ENCODE assay signal across 8 cellular contexts in genomic region chr19:39540333-39540673, GRCh38. TPM values are rescaled to one million over a fixed set of nuclear protein-coding genes. Genes with fewer than 3 reads are reported as not detected.
DNase-seq lines count a peak whose midpoint lies in the region; ATAC-seq, FAIRE-seq and TF ChIP-seq lines count a peak whose summit lies in the region.

No MANE protein-coding gene starts in this region.

- TF ChIP-seq RAD21 in HepG2 (CRISPR knock-in tag; IDR thresholded peaks at IDR 0.05), result no peak

- H3K9ac ChIP-seq in HepG2 (ENCODE audit: insufficient read depth, low read depth, low read length), result no peak overlapping the region
- peak overlapping the region; percentile 96 for H3K9ac ChIP-seq in astrocyte (ENCODE audit: low read length)
- H3K9ac ChIP-seq in trophoblast cell (ENCODE audit: low read length), result no peak overlapping the region

- H4K91ac ChIP-seq in trophoblast cell (ENCODE audit: low read depth, low read length), result no peak overlapping the region

- peaks cover 5% of the 10 kb centered on the region for H3K79me1 ChIP-seq in trophoblast cell (ENCODE audit: low read length)

- peaks cover 34% of the 10 kb centered on the region for H3K4me1 ChIP-seq in HepG2 (ENCODE audit: insufficient read depth, low read length)
- H3K4me1 ChIP-seq in right lobe of liver, result peaks cover 0 to 16% (median 8%) of the 10 kb centered on the region in 4 donors
- peaks cover 14% of the 10 kb centered on the region for H3K4me1 ChIP-seq in astrocyte (ENCODE audit: insufficient read depth, low read length)
- H3K4me1 ChIP-seq in mononuclear cell (ENCODE audit: insufficient read depth, low read length), result peaks cover 12% of the 10 kb centered on the region
- no peaks in the 10 kb centered on the region for H3K4me1 ChIP-seq in trophoblast cell (ENCODE audit: control insufficient read depth in 1 of 2, insufficient read depth in 2 of 2, low read length in 2 of 2)

- in situ Hi-C loops in HepG2 (cut with HindIII; ENCODE audit: extremely low pct_ligation_motif_present, low pct_unique_long_range_greater_than_20kb), result no loop called here

- H3K27me3 ChIP-seq in HepG2 (ENCODE audit: control insufficient read depth in 1 of 2, insufficient read depth in 2 of 2, low read length in 2 of 2), result peaks cover 0 to 5% of the 10 kb centered on the region in 2 experiments; a peak in 2 of 5 replicates
- no peaks in the 10 kb centered on the region for H3K27me3 ChIP-seq in right lobe of liver
- H3K27me3 ChIP-seq in astrocyte (ENCODE audit: insufficient read depth, low read length), result no peaks in the 10 kb centered on the region
- H3K27me3 ChIP-seq in mononuclear cell (ENCODE audit: insufficient read depth, low read length), result no peaks in the 10 kb centered on the region
- no peaks in the 10 kb centered on the region for H3K27me3 ChIP-seq in trophoblast cell (ENCODE audit: insufficient read depth, low read length)

- H3K4me2 ChIP-seq in HepG2 (ENCODE audit: low read depth, low read length), result peak overlapping the region; percentile 86
- H3K4me2 ChIP-seq in astrocyte (ENCODE audit: low read length), result peak overlapping the region; percentile 95
- no peak overlapping the region for H3K4me2 ChIP-seq in trophoblast cell (ENCODE audit: low read length)

- ATAC-seq in HepG2, result peak; percentile 14; the same call in 1 of the 3 replicates
- ATAC-seq in right lobe of liver, result no peak
- no peak for ATAC-seq in HG03097 (IDR thresholded peaks at IDR 0.05; ENCODE audit: low FRiP score, unreplicated experiment)
- ATAC-seq in HG03095 (IDR thresholded peaks at IDR 0.05; ENCODE audit: unreplicated experiment), result no peak

- H3K4me3 ChIP-seq in HepG2 (replicated peaks in 1 of 3; ENCODE audit: insufficient read depth in 1 of 3, low read depth in 2 of 3, low read length in 3 of 3), result peak overlapping the region in 1 of 3 experiments; percentile 96; a peak in 2 of 6 replicates
- H3K4me3 ChIP-seq in right lobe of liver, result no peak overlapping the region
- peak overlapping the region; percentile 89 for H3K4me3 ChIP-seq in astrocyte (ENCODE audit: insufficient read depth, low read depth, low read length)
- H3K4me3 ChIP-seq in mononuclear cell (ENCODE audit: low read length), result peak overlapping the region; percentile 87
- no peak overlapping the region for H3K4me3 ChIP-seq in trophoblast cell (ENCODE audit: low read depth, low read length)

- H3K4ac ChIP-seq in trophoblast cell (ENCODE audit: low read depth, low read length), result no peak overlapping the region

- intact Hi-C loops in HepG2 (cut with micrococcal nuclease; ENCODE audit: unreplicated experiment) (no loop called here), right lobe of liver (cut with DNase I) (no loop called here)

- no peak for DNase-seq in HepG2 (ENCODE audit: low spot score)
- no peak for DNase-seq in right lobe of liver
- DNase-seq in astrocyte (ENCODE audit: low read depth), result no peak
- DNase-seq in NCI-H1417 treated with DMSO at 0.1 percent for 48 hours (lab: John Stamatoyannopoulos, UW), result no peak
- DNase-seq in trophoblast cell, result no peak

- CTCF ChIA-PET in HepG2 (lab: Yijun Ruan, JAX; ENCODE audit: low intra/inter-chr PET ratio, low total read pairs), result interaction anchor here (0.6 kb wide), 1 partner anchor 42 kb away, joined by 3 read pairs; no protein-coding TSS in a partner anchor

- H3K79me2 ChIP-seq in HepG2 (ENCODE audit: insufficient read depth, low read length), result peaks cover 15% of the 10 kb centered on the region
- H3K79me2 ChIP-seq in astrocyte (ENCODE audit: insufficient read depth, low read length), result peaks cover 21% of the 10 kb centered on the region
- peaks cover 2% of the 10 kb centered on the region for H3K79me2 ChIP-seq in trophoblast cell (ENCODE audit: control insufficient read depth, insufficient read depth, low read length, poor library complexity)

- H2BK120ac ChIP-seq in trophoblast cell (ENCODE audit: insufficient read depth, low read length, poor library complexity), result no peak overlapping the region

- H4K20me1 ChIP-seq in HepG2 (ENCODE audit: insufficient read depth, low read length) (no peaks in the 10 kb centered on the region), astrocyte (ENCODE audit: insufficient read depth, low read length) (peaks cover 13% of the 10 kb centered on the region)

- H3K27ac Mint-ChIP-seq in astrocyte (ENCODE audit: unreplicated experiment), result no peak overlapping the region

- H2AFZ ChIP-seq in HepG2 (ENCODE audit: low read length), result peak overlapping the region; percentile 58
- H2AFZ ChIP-seq in astrocyte (ENCODE audit: low read depth, low read length), result peak overlapping the region; percentile 90
- no peak overlapping the region for H2AFZ ChIP-seq in trophoblast cell (ENCODE audit: insufficient read depth, low read length, poor library complexity)

- H3K9me3 ChIP-seq in HepG2 (ENCODE audit: low read length) (no peaks in the 10 kb centered on the region), right lobe of liver (no peaks in the 10 kb centered on the region), astrocyte (ENCODE audit: insufficient read depth, low read depth, low read length) (no peaks in the 10 kb centered on the region), mononuclear cell (ENCODE audit: low read depth, low read length) (no peaks in the 10 kb centered on the region), trophoblast cell (ENCODE audit: insufficient read depth, low read depth, low read length) (no peaks in the 10 kb centered on the region)

- TF ChIP-seq EP300 in HepG2 (IDR thresholded peaks at IDR 0.05; ENCODE audit: low read depth in 2 of 2, low read length in 2 of 2) (no peak), HepG2 (CRISPR knock-in tag; IDR thresholded peaks at IDR 0.05; ENCODE audit: borderline replicate concordance) (no peak)

- H3K9me3 Mint-ChIP-seq in astrocyte (ENCODE audit: unreplicated experiment), result no peaks in the 10 kb centered on the region

- no peak overlapping the region for H2BK12ac ChIP-seq in trophoblast cell (ENCODE audit: low read length)

- no peak overlapping the region for H3K27ac ChIP-seq in HepG2 (ENCODE audit: extremely low read length, insufficient read depth, low read length)
- H3K27ac ChIP-seq in right lobe of liver, result no peak overlapping the region
- H3K27ac ChIP-seq in astrocyte (ENCODE audit: low read depth, low read length), result no peak overlapping the region
- H3K27ac ChIP-seq in trophoblast cell (ENCODE audit: low read depth, low read length), result no peak overlapping the region

- no peak for FAIRE-seq in HepG2 (lab: Jason Lieb, UNC)
- FAIRE-seq in astrocyte (lab: Jason Lieb, UNC), result no peak

- POLR2A ChIA-PET in HepG2 (lab: Yijun Ruan, JAX), result no interaction called here

- H3K23ac ChIP-seq in trophoblast cell (ENCODE audit: low read length), result no peak overlapping the region

- BruUV-seq in HepG2 (replicated peaks; lab: Mats Ljungman, UMichigan), result no TSS peak

- H3K4me3 Mint-ChIP-seq in astrocyte (ENCODE audit: unreplicated experiment), result peak overlapping the region; percentile 94

- H3K4me1 Mint-ChIP-seq in astrocyte (ENCODE audit: low read depth, unreplicated experiment), result peaks cover 6% of the 10 kb centered on the region

- H3K36me3 ChIP-seq in HepG2 (replicated peaks in 1 of 2; ENCODE audit: control insufficient read depth in 1 of 2, insufficient read depth in 2 of 2, low read length in 2 of 2), result no peaks in the 10 kb centered on the region
- H3K36me3 ChIP-seq in right lobe of liver, result no peaks in the 10 kb centered on the region
- H3K36me3 ChIP-seq in astrocyte (ENCODE audit: insufficient read depth, low read length), result no peaks in the 10 kb centered on the region
- no peaks in the 10 kb centered on the region for H3K36me3 ChIP-seq in trophoblast cell (ENCODE audit: control insufficient read depth in 1 of 2, insufficient read depth in 2 of 2, low read length in 2 of 2)

- H2AK5ac ChIP-seq in trophoblast cell (ENCODE audit: low read length), result no peak overlapping the region

- no peak overlapping the region for H2BK5ac ChIP-seq in trophoblast cell (ENCODE audit: low read depth, low read length, poor library complexity)

- no peak overlapping the region for H4K8ac ChIP-seq in trophoblast cell (ENCODE audit: low read depth, low read length)

- no peak for TF ChIP-seq CTCF in HepG2 (CRISPR knock-in tag; IDR thresholded peaks at IDR 0.05)
- TF ChIP-seq CTCF in right lobe of liver (IDR thresholded peaks at IDR 0.05), result no peak
- no peak for TF ChIP-seq CTCF in astrocyte (IDR thresholded peaks at IDR 0.05; ENCODE audit: insufficient read depth, low read depth, low read length)

- TF ChIP-seq POLR2A in HepG2 (IDR thresholded peaks at IDR 0.05; ENCODE audit: insufficient read depth in 1 of 2, low read depth in 2 of 2, low read length in 2 of 2) (no peak), right lobe of liver (IDR thresholded peaks at IDR 0.05) (no peak)

- no peak overlapping the region for H4K12ac ChIP-seq in trophoblast cell (ENCODE audit: low read depth, low read length)

- WGBS in HepG2 (ENCODE audit: low lambda C conversion rate), result 5% methylated on average over 10 of the region's 10 CpGs
- 11% methylated on average over 8 of the region's 10 CpGs for WGBS in right lobe of liver (ENCODE audit: insufficient coverage, low coverage, low lambda C conversion rate, missing lambda C conversion rate)
- no CpG with 5 or more reads among the region's 10 CpGs for WGBS in trophoblast cell (ENCODE audit: extremely low coverage, insufficient coverage, insufficient read length)

- no peak overlapping the region for H3K18ac ChIP-seq in trophoblast cell (ENCODE audit: low read length)

- no peaks in the 10 kb centered on the region for H3K36me3 Mint-ChIP-seq in astrocyte (ENCODE audit: low read depth, unreplicated experiment)

- H3K14ac ChIP-seq in trophoblast cell (ENCODE audit: low read length), result no peak overlapping the region

- H3K27me3 Mint-ChIP-seq in astrocyte (ENCODE audit: low read depth, unreplicated experiment), result peaks cover 3% of the 10 kb centered on the region

RNA-seq across cellular contexts. Expression of gene EID2, which starts 0.3 kb away (rescaled TPM):
- 13.8 and 14.1 TPM in 2 replicates for total RNA-seq in HepG2 (2016; rRNA removed; fragmentation: Illumina TruSeq; extraction: Trizol)
- 3.2 and 3.6 TPM in 2 replicates for total RNA-seq in HepG2 (2016; cell fraction: cytosol; rRNA removed; fragmentation: Illumina TruSeq; extraction: Trizol; ENCODE audit: low read depth)
- total RNA-seq in HepG2 (2016; cell fraction: insoluble cytoplasmic fraction; rRNA removed; fragmentation: Illumina TruSeq; extraction: Trizol), result 14.0 and 14.4 TPM in 2 replicates
- total RNA-seq in HepG2 (2016; cell fraction: membrane; rRNA removed; fragmentation: Illumina TruSeq; extraction: Trizol), result 5.5 and 6.4 TPM in 2 replicates
- 5.3 and 7.2 TPM in 2 replicates for total RNA-seq in HepG2 (2016; cell fraction: nucleus; rRNA removed; fragmentation: Illumina TruSeq; extraction: Trizol)
- 3.7 and 5.1 TPM in 2 replicates for polyA plus RNA-seq in HepG2 (2011; rRNA removed)
- polyA plus RNA-seq in HepG2 (2011; cell fraction: cytosol; rRNA removed), result 3.5 and 4.1 TPM in 2 replicates
- 2.3 TPM in 2 replicates for polyA plus RNA-seq in HepG2 (2011; cell fraction: nucleus; rRNA removed)
- polyA plus RNA-seq in HepG2 (2012), result 7.8 and 11.2 TPM in 2 replicates
- polyA plus RNA-seq in HepG2 (2016; cell fraction: cytosol; fragmentation: Illumina TruSeq; extraction: Trizol; ENCODE audit: low read depth), result 3.3 and 3.7 TPM in 2 replicates
- 21.5 and 23.1 TPM in 2 replicates for polyA plus RNA-seq in HepG2 (2016; cell fraction: insoluble cytoplasmic fraction; fragmentation: Illumina TruSeq; extraction: Trizol; ENCODE audit: low read depth)
- 4.6 and 5.5 TPM in 2 replicates for polyA plus RNA-seq in HepG2 (2016; cell fraction: membrane; fragmentation: Illumina TruSeq; extraction: Trizol; ENCODE audit: low read depth)
- polyA plus RNA-seq in HepG2 (2016; cell fraction: nucleus; fragmentation: Illumina TruSeq; extraction: Trizol; ENCODE audit: insufficient read depth, low read depth), result 11.3 and 14.0 TPM in 2 replicates
- 2.5 and 3.4 TPM in 2 replicates for polyA minus RNA-seq in HepG2 (2011; rRNA and poly(A)+ RNA removed; ENCODE audit: low replicate concordance)
- 4.6 and 6.5 TPM in 2 replicates for polyA minus RNA-seq in HepG2 (2011; cell fraction: cytosol; rRNA and poly(A)+ RNA removed)
- 1.9 and 3.0 TPM in 2 replicates for polyA minus RNA-seq in HepG2 (2011; cell fraction: nucleus; rRNA and poly(A)+ RNA removed)
- 1 to 10 TPM; 4.3 to 7.6 (median 5.4) TPM for total RNA-seq in right lobe of liver
- total RNA-seq in astrocyte, result 15.7 and 17.2 TPM in 2 replicates
- 14.4 TPM for total RNA-seq in mononuclear cell
- 12.8 and 13.5 TPM in 2 replicates for polyA plus RNA-seq in trophoblast cell (2013)

RNA-seq across cellular contexts. Expression of gene EID2B, which starts 7.7 kb away (rescaled TPM):
- 3.6 and 3.7 TPM in 2 replicates for total RNA-seq in HepG2 (2016; rRNA removed; fragmentation: Illumina TruSeq; extraction: Trizol)
- 1.1 and 1.4 TPM in 2 replicates for total RNA-seq in HepG2 (2016; cell fraction: cytosol; rRNA removed; fragmentation: Illumina TruSeq; extraction: Trizol; ENCODE audit: low read depth)
- 4.1 TPM in 2 replicates for total RNA-seq in HepG2 (2016; cell fraction: insoluble cytoplasmic fraction; rRNA removed; fragmentation: Illumina TruSeq; extraction: Trizol)
- total RNA-seq in HepG2 (2016; cell fraction: membrane; rRNA removed; fragmentation: Illumina TruSeq; extraction: Trizol), result 2.8 and 2.9 TPM in 2 replicates
- 2.5 and 3.7 TPM in 2 replicates for total RNA-seq in HepG2 (2016; cell fraction: nucleus; rRNA removed; fragmentation: Illumina TruSeq; extraction: Trizol)
- 2.2 and 2.5 TPM in 2 replicates for polyA plus RNA-seq in HepG2 (2011; rRNA removed)
- 2.4 and 2.9 TPM in 2 replicates for polyA plus RNA-seq in HepG2 (2011; cell fraction: cytosol; rRNA removed)
- polyA plus RNA-seq in HepG2 (2011; cell fraction: nucleus; rRNA removed), result 1.6 and 6.8 TPM in 2 replicates
- polyA plus RNA-seq in HepG2 (2012), result 1.7 and 2.6 TPM in 2 replicates
- 0.73 and 0.79 TPM in 2 replicates for polyA plus RNA-seq in HepG2 (2016; cell fraction: cytosol; fragmentation: Illumina TruSeq; extraction: Trizol; ENCODE audit: low read depth)
- polyA plus RNA-seq in HepG2 (2016; cell fraction: insoluble cytoplasmic fraction; fragmentation: Illumina TruSeq; extraction: Trizol; ENCODE audit: low read depth), result 3.1 and 4.0 TPM in 2 replicates
- polyA plus RNA-seq in HepG2 (2016; cell fraction: membrane; fragmentation: Illumina TruSeq; extraction: Trizol; ENCODE audit: low read depth), result 1.5 and 1.8 TPM in 2 replicates
- 4.2 TPM in 2 replicates for polyA plus RNA-seq in HepG2 (2016; cell fraction: nucleus; fragmentation: Illumina TruSeq; extraction: Trizol; ENCODE audit: insufficient read depth, low read depth)
- polyA minus RNA-seq in HepG2 (2011; rRNA and poly(A)+ RNA removed; ENCODE audit: low replicate concordance), result 1.7 and 2.3 TPM in 2 replicates
- 0.99 and 1.4 TPM in 2 replicates for polyA minus RNA-seq in HepG2 (2011; cell fraction: cytosol; rRNA and poly(A)+ RNA removed)
- 2.2 and 3.0 TPM in 2 replicates for polyA minus RNA-seq in HepG2 (2011; cell fraction: nucleus; rRNA and poly(A)+ RNA removed)
- total RNA-seq in right lobe of liver, result under 1 TPM; 0.18 to 0.78 (median 0.46) TPM
- total RNA-seq in astrocyte, result 2.1 and 2.6 TPM in 2 replicates
- 6.0 TPM for total RNA-seq in mononuclear cell
- 0.85 and 0.93 TPM in 2 replicates for polyA plus RNA-seq in trophoblast cell (2013)

RNA-seq across cellular contexts. Expression of gene SELENOV, which starts 25.4 kb away (rescaled TPM):
- total RNA-seq in HepG2 (2016; rRNA removed; fragmentation: Illumina TruSeq; extraction: Trizol) (not detected in 2 replicates), right lobe of liver (not detected), astrocyte (not detected in 2 replicates), mononuclear cell (not detected)
- total RNA-seq in HepG2 (2016; cell fraction: cytosol; rRNA removed; fragmentation: Illumina TruSeq; extraction: Trizol; ENCODE audit: low read depth), result not detected in 2 replicates
- not detected in 2 replicates for total RNA-seq in HepG2 (2016; cell fraction: insoluble cytoplasmic fraction; rRNA removed; fragmentation: Illumina TruSeq; extraction: Trizol)
- not detected in 2 replicates for total RNA-seq in HepG2 (2016; cell fraction: membrane; rRNA removed; fragmentation: Illumina TruSeq; extraction: Trizol)
- 0.47 TPM in 1 of 2 replicates, not detected in the other for total RNA-seq in HepG2 (2016; cell fraction: nucleus; rRNA removed; fragmentation: Illumina TruSeq; extraction: Trizol)
- polyA plus RNA-seq in HepG2 (2011; rRNA removed), result not detected in 2 replicates
- polyA plus RNA-seq in HepG2 (2011; cell fraction: cytosol; rRNA removed), result not detected in 2 replicates
- polyA plus RNA-seq in HepG2 (2011; cell fraction: nucleus; rRNA removed), result 0.17 and 0.76 TPM in 2 replicates
- polyA plus RNA-seq in HepG2 (2012), result not detected in 2 replicates
- polyA plus RNA-seq in HepG2 (2016; cell fraction: cytosol; fragmentation: Illumina TruSeq; extraction: Trizol; ENCODE audit: low read depth), result not detected in 2 replicates
- not detected in 2 replicates for polyA plus RNA-seq in HepG2 (2016; cell fraction: insoluble cytoplasmic fraction; fragmentation: Illumina TruSeq; extraction: Trizol; ENCODE audit: low read depth)
- polyA plus RNA-seq in HepG2 (2016; cell fraction: membrane; fragmentation: Illumina TruSeq; extraction: Trizol; ENCODE audit: low read depth), result not detected in 2 replicates
- polyA plus RNA-seq in HepG2 (2016; cell fraction: nucleus; fragmentation: Illumina TruSeq; extraction: Trizol; ENCODE audit: insufficient read depth, low read depth), result not detected in 2 replicates
- not detected in 2 replicates for polyA minus RNA-seq in HepG2 (2011; rRNA and poly(A)+ RNA removed; ENCODE audit: low replicate concordance)
- polyA minus RNA-seq in HepG2 (2011; cell fraction: cytosol; rRNA and poly(A)+ RNA removed), result not detected in 2 replicates
- polyA minus RNA-seq in HepG2 (2011; cell fraction: nucleus; rRNA and poly(A)+ RNA removed), result not detected in 2 replicates
- 4.4 and 5.0 TPM in 2 replicates for polyA plus RNA-seq in trophoblast cell (2013)

RNA-seq across cellular contexts. Expression of gene DLL3, which starts 41.6 kb away (rescaled TPM):
- total RNA-seq in HepG2 (2016; rRNA removed; fragmentation: Illumina TruSeq; extraction: Trizol) (0.35 and 0.53 TPM in 2 replicates), right lobe of liver (not detected), astrocyte (0.84 and 0.89 TPM in 2 replicates), mononuclear cell (not detected)
- 1.4 and 1.6 TPM in 2 replicates for total RNA-seq in HepG2 (2016; cell fraction: cytosol; rRNA removed; fragmentation: Illumina TruSeq; extraction: Trizol; ENCODE audit: low read depth)
- total RNA-seq in HepG2 (2016; cell fraction: insoluble cytoplasmic fraction; rRNA removed; fragmentation: Illumina TruSeq; extraction: Trizol), result 0.28 and 0.37 TPM in 2 replicates
- 0.90 and 0.93 TPM in 2 replicates for total RNA-seq in HepG2 (2016; cell fraction: membrane; rRNA removed; fragmentation: Illumina TruSeq; extraction: Trizol)
- 0.16 and 0.31 TPM in 2 replicates for total RNA-seq in HepG2 (2016; cell fraction: nucleus; rRNA removed; fragmentation: Illumina TruSeq; extraction: Trizol)
- 0.55 and 0.60 TPM in 2 replicates for polyA plus RNA-seq in HepG2 (2011; rRNA removed)
- 0.60 and 0.64 TPM in 2 replicates for polyA plus RNA-seq in HepG2 (2011; cell fraction: cytosol; rRNA removed)
- 0.27 and 0.33 TPM in 2 replicates for polyA plus RNA-seq in HepG2 (2011; cell fraction: nucleus; rRNA removed)
- 0.39 and 0.51 TPM in 2 replicates for polyA plus RNA-seq in HepG2 (2012)
- 1.9 and 2.0 TPM in 2 replicates for polyA plus RNA-seq in HepG2 (2016; cell fraction: cytosol; fragmentation: Illumina TruSeq; extraction: Trizol; ENCODE audit: low read depth)
- 0.54 and 0.55 TPM in 2 replicates for polyA plus RNA-seq in HepG2 (2016; cell fraction: insoluble cytoplasmic fraction; fragmentation: Illumina TruSeq; extraction: Trizol; ENCODE audit: low read depth)
- polyA plus RNA-seq in HepG2 (2016; cell fraction: membrane; fragmentation: Illumina TruSeq; extraction: Trizol; ENCODE audit: low read depth), result 0.90 and 1.1 TPM in 2 replicates
- 0.41 TPM in 2 replicates for polyA plus RNA-seq in HepG2 (2016; cell fraction: nucleus; fragmentation: Illumina TruSeq; extraction: Trizol; ENCODE audit: insufficient read depth, low read depth)
- polyA minus RNA-seq in HepG2 (2011; rRNA and poly(A)+ RNA removed; ENCODE audit: low replicate concordance), result 0.42 and 0.63 TPM in 2 replicates
- polyA minus RNA-seq in HepG2 (2011; cell fraction: cytosol; rRNA and poly(A)+ RNA removed), result not detected in 2 replicates
- 0.25 and 0.39 TPM in 2 replicates for polyA minus RNA-seq in HepG2 (2011; cell fraction: nucleus; rRNA and poly(A)+ RNA removed)
- polyA plus RNA-seq in trophoblast cell (2013), result 0.33 and 0.40 TPM in 2 replicates

RNA-seq across cellular contexts. Expression of gene TIMM50, which starts 59.7 kb away (rescaled TPM):
- total RNA-seq in HepG2 (2016; rRNA removed; fragmentation: Illumina TruSeq; extraction: Trizol) (89.1 and 91.1 TPM in 2 replicates), right lobe of liver (10 to 100 TPM; 28.1 to 48.1 (median 31.3) TPM), astrocyte (85.3 and 97.2 TPM in 2 replicates), mononuclear cell (17.1 TPM)
- total RNA-seq in HepG2 (2016; cell fraction: cytosol; rRNA removed; fragmentation: Illumina TruSeq; extraction: Trizol; ENCODE audit: low read depth), result 37.5 and 47.3 TPM in 2 replicates
- 85.4 and 88.5 TPM in 2 replicates for total RNA-seq in HepG2 (2016; cell fraction: insoluble cytoplasmic fraction; rRNA removed; fragmentation: Illumina TruSeq; extraction: Trizol)
- 43.0 and 47.2 TPM in 2 replicates for total RNA-seq in HepG2 (2016; cell fraction: membrane; rRNA removed; fragmentation: Illumina TruSeq; extraction: Trizol)
- total RNA-seq in HepG2 (2016; cell fraction: nucleus; rRNA removed; fragmentation: Illumina TruSeq; extraction: Trizol), result 57.0 and 65.5 TPM in 2 replicates
- 90.0 and 92.5 TPM in 2 replicates for polyA plus RNA-seq in HepG2 (2011; rRNA removed)
- 85.2 and 108 TPM in 2 replicates for polyA plus RNA-seq in HepG2 (2011; cell fraction: cytosol; rRNA removed)
- 135 and 143 TPM in 2 replicates for polyA plus RNA-seq in HepG2 (2011; cell fraction: nucleus; rRNA removed)
- 65.0 and 84.2 TPM in 2 replicates for polyA plus RNA-seq in HepG2 (2012)
- 41.8 and 47.0 TPM in 2 replicates for polyA plus RNA-seq in HepG2 (2016; cell fraction: cytosol; fragmentation: Illumina TruSeq; extraction: Trizol; ENCODE audit: low read depth)
- polyA plus RNA-seq in HepG2 (2016; cell fraction: insoluble cytoplasmic fraction; fragmentation: Illumina TruSeq; extraction: Trizol; ENCODE audit: low read depth), result 88.6 and 92.5 TPM in 2 replicates
- 38.0 and 40.4 TPM in 2 replicates for polyA plus RNA-seq in HepG2 (2016; cell fraction: membrane; fragmentation: Illumina TruSeq; extraction: Trizol; ENCODE audit: low read depth)
- polyA plus RNA-seq in HepG2 (2016; cell fraction: nucleus; fragmentation: Illumina TruSeq; extraction: Trizol; ENCODE audit: insufficient read depth, low read depth), result 111 and 123 TPM in 2 replicates
- polyA minus RNA-seq in HepG2 (2011; rRNA and poly(A)+ RNA removed; ENCODE audit: low replicate concordance), result 121 and 194 TPM in 2 replicates
- polyA minus RNA-seq in HepG2 (2011; cell fraction: cytosol; rRNA and poly(A)+ RNA removed), result 41.5 and 44.7 TPM in 2 replicates
- polyA minus RNA-seq in HepG2 (2011; cell fraction: nucleus; rRNA and poly(A)+ RNA removed), result 42.4 and 52.5 TPM in 2 replicates
- 66.8 and 71.3 TPM in 2 replicates for polyA plus RNA-seq in trophoblast cell (2013)

Comparison
In these comparisons a context has a peak if more than half of its experiments do, and no peak if none do; other contexts are left out.
1. H3K4me3 ChIP-seq: peak in astrocyte (single experiment) and mononuclear cell (single experiment); none in right lobe of liver (0 of 3) and trophoblast cell (single experiment).